In the genomic region with DNA sequence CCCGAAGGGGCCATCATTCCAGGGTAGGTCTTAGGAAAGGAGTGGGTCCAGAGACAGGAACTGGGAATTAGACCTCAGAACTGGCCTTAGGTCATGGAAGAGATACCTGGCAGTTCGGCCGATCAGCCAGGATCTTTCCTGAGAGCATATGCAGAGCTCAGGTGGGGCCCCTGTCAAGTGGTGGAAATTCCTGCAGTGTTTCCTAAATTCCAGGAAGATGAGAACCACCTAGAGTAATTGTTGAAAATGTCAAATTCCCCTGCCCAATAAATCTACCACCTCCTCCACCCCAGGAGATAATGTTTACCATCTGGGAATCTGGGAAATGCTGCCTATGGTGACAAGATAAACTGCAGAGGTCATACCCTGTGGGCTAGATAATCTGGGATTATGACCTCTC, we compare ENCODE assay signal across 22 cellular contexts. TPM values are rescaled to one million over a fixed set of nuclear protein-coding genes. Genes with fewer than 3 reads are reported as not detected.
"Had no signal": no experiment of that assay in that cellular context is flagged by ENCODE, and none has a peak within 500 bp of the region (broad histone marks: within the 10 kb centered on the region; RNA-seq: fewer than 3 reads in every experiment).

No MANE protein-coding gene starts in this region.

- H3K4me1 ChIP-seq: gastroesophageal sphincter, left ventricle myocardium inferior, lower lobe of right lung, neural progenitor cell, parathyroid adenoma, prostate gland, testis had no signal

- H3K36me3 ChIP-seq: esophagus squamous epithelium, gastroesophageal sphincter, left ventricle myocardium inferior, lower lobe of right lung, neural progenitor cell, prostate gland, transverse colon had no signal

- H3K9ac ChIP-seq: neural progenitor cell, parathyroid adenoma had no signal

- H3K4me3 ChIP-seq: coronary artery, esophagus squamous epithelium, gastroesophageal sphincter, left ventricle myocardium inferior, lower lobe of right lung, mucosa of descending colon, neural progenitor cell, prostate gland, spleen, testis, transverse colon had no signal

- H3K27ac ChIP-seq: coronary artery, epithelial cell of prostate, esophagus squamous epithelium, gastroesophageal sphincter, left ventricle myocardium inferior, lower lobe of right lung, neural progenitor cell, parathyroid adenoma, prostate gland, spleen, testis, transverse colon had no signal

- DNase-seq: central memory CD4-positive, alpha-beta T cell; effector CD8-positive, alpha-beta T cell; esophagus squamous epithelium; glutamatergic neuron; left ventricle myocardium inferior; lower lobe of right lung; mucosa of descending colon; nucleus accumbens; spleen; stimulated activated CD4-positive, alpha-beta T cell treated with anti-CD3 and anti-CD28 coated beads, Interleukin-1b, Interleukin-23, amount 100 ng/mL, for 48 hours; stimulated activated naive B cell treated with anti-CD40 and anti-IgM and Interleukin-4, amounts not matched to agents 10 μg/mL and 1 μg/mL and 100 μg/mL, for 72 hours; stimulated activated naive CD8-positive, alpha-beta T cell treated with anti-CD3 and anti-CD28 coated beads, Interleukin-15, amount 100 ng/mL, for 72 hours; testis; transverse colon had no signal

- ATAC-seq: gastroesophageal sphincter; lower lobe of right lung; naive thymus-derived CD8-positive, alpha-beta T cell had no signal

- H3K79me2 ChIP-seq: parathyroid adenoma had no signal

- H3K9me3 ChIP-seq: esophagus squamous epithelium, gastroesophageal sphincter, left ventricle myocardium inferior, lower lobe of right lung, mucosa of descending colon, prostate gland, spleen, testis, transverse colon had no signal

- H2AFZ ChIP-seq: neural progenitor cell, parathyroid adenoma had no signal

- H3K4me2 ChIP-seq: neural progenitor cell had no signal

- H3K27me3 ChIP-seq: neural progenitor cell, testis, transverse colon had no signal

RNA-seq across cellular contexts. Expression of gene TMEM174, which starts 38.0 kb away (rescaled TPM):
- polyA plus RNA-seq: keratinocyte; naive thymus-derived CD8-positive, alpha-beta T cell; spleen had no signal
